Comparison of ENCODE assay signal across 19 cellular contexts in the genomic region with DNA sequence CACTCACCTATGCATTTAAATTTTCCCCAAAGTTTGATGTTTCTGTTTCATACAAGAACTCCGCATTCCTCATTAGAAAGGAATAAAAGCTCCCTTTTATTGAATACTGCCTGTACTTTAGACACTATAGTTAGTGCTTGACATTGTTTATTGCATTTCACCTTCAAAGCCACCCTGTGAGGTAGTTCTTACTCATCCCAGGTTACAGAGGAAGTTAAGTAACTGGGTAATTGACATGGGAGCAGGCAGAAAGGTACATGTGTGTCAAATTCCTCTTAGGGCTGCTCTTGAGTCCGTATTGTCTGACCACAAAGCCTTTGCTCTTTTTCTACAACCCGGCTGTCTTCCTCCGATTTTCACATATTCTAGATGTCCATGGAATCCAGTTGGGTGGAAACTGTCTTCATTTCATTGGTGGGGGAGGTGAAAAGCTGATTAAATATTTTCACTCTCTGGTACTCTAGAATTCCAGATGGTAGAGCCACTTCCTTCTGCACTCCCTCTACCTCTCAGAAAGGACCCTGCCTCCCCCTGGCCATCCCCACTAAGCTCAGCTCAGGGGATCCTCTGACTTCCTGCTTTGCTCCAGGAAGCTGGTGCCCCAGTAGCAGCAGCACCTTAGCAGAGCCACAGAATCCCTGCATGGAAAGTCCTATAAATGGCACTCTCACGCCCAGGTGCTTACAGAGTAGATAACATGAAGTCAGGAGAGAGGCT.
A peak's percentile ranks its signal among the peaks of the same experiment; 100 is the strongest.
DNase-seq lines count a peak whose midpoint lies in the region; ATAC-seq, FAIRE-seq and TF ChIP-seq lines count a peak whose summit lies in the region.
"Had no signal": no experiment of that assay in that cellular context is flagged by ENCODE, and none has a peak within 500 bp of the region (broad histone marks: within the 10 kb centered on the region; RNA-seq: fewer than 3 reads in every experiment).

No MANE protein-coding gene starts in this region.

- no peaks in the 10 kb centered on the region for H3K9me2 ChIP-seq in neural cell (ENCODE audit: insufficient read depth, low read length)

- H3K27me3 Mint-ChIP-seq in HFFc6 (ENCODE audit: insufficient read depth), result no peaks in the 10 kb centered on the region; the same call in 1 of the 2 replicates

- TF ChIP-seq RAD21 in neural cell (conservative IDR thresholded peaks at IDR 0.05), result no peak

- H3F3A ChIP-seq in neural cell (ENCODE audit: insufficient read depth, low read length, poor library complexity, severe bottlenecking), result no peaks in the 10 kb centered on the region

- H4K20me1 ChIP-seq in neural cell (ENCODE audit: insufficient read depth), result no peaks in the 10 kb centered on the region

- peak; percentile 15 for DNase-seq in NCI-H146 (lab: John Stamatoyannopoulos, UW)
- no peak for DNase-seq in NCI-H146 treated with DMSO at 0.1 percent for 48 hours (lab: John Stamatoyannopoulos, UW; ENCODE audit: unreplicated experiment)
- no peak for DNase-seq in RWPE2 (ENCODE audit: low spot score)
- peak; percentile 56 for DNase-seq in bronchial epithelial cell (ENCODE audit: low read depth)
- no peak for DNase-seq in stimulated activated CD4-positive, alpha-beta T cell treated with anti-CD3 and anti-CD28 coated beads, Interleukin-12 subunit alpha, Interleukin-12 subunit beta, amount 100 ng/mL, for 4 hours
- no peak for DNase-seq in HFFc6
- DNase-seq: CD8-positive, alpha-beta T cell; DMS153; DMS79 treated with DMSO at 0.1 percent for 48 hours; EL; H7 had no signal

- TF ChIP-seq CTCF in RWPE2 (IDR thresholded peaks at IDR 0.05; ENCODE audit: poor library complexity, severe bottlenecking) (no peak), bronchial epithelial cell (IDR thresholded peaks at IDR 0.05; ENCODE audit: insufficient read depth, low read length, severe bottlenecking) (no peak), neural cell (IDR thresholded peaks at IDR 0.05; ENCODE audit: poor library complexity, severe bottlenecking) (no peak), HFFc6 (IDR thresholded peaks at IDR 0.05) (no peak)

- H3K27ac ChIP-seq in RWPE2 (ENCODE audit: poor library complexity, severe bottlenecking) (no peak overlapping the region), neural cell (ENCODE audit: low read length) (peak overlapping the region; percentile 37)
- H3K27ac ChIP-seq: 22Rv1 had no signal

- no peak for TF ChIP-seq EP300 in neural cell (conservative IDR thresholded peaks at IDR 0.05; ENCODE audit: poor library complexity, severe bottlenecking)

- H3K27me3 ChIP-seq in RWPE2 (ENCODE audit: insufficient read depth, poor library complexity, severe bottlenecking), result no peaks in the 10 kb centered on the region
- no peaks in the 10 kb centered on the region for H3K27me3 ChIP-seq in bronchial epithelial cell (ENCODE audit: control insufficient read depth, insufficient read depth, low read length)
- no peaks in the 10 kb centered on the region for H3K27me3 ChIP-seq in neural cell (ENCODE audit: insufficient read depth, low read depth, low read length)

- no peak overlapping the region for H3K27ac Mint-ChIP-seq in HFFc6
- H3K27ac Mint-ChIP-seq: CD14-positive monocyte; CD8-positive, alpha-beta T cell; GM23338 had no signal

- no peaks in the 10 kb centered on the region for H3K9me3 ChIP-seq in RWPE2 (ENCODE audit: severe bottlenecking)
- H3K9me3 ChIP-seq in neural cell (ENCODE audit: low read length), result no peaks in the 10 kb centered on the region

- H3K4me1 Mint-ChIP-seq in HFFc6 (ENCODE audit: low read depth), result no peaks in the 10 kb centered on the region
- H3K4me1 Mint-ChIP-seq: CD14-positive monocyte, GM23338 had no signal

- peaks cover 34% of the 10 kb centered on the region for H3K9me3 Mint-ChIP-seq in HFFc6
- H3K9me3 Mint-ChIP-seq: CD8-positive, alpha-beta T cell; GM23338 had no signal

- H2AFZ ChIP-seq in neural cell (ENCODE audit: low read depth, low read length), result no peak overlapping the region
- H2AFZ ChIP-seq: GM23338 had no signal

- no peak overlapping the region for H3K4me3 Mint-ChIP-seq in HFFc6
- H3K4me3 Mint-ChIP-seq: CD14-positive monocyte; CD8-positive, alpha-beta T cell; GM23338 had no signal

- no peak for FAIRE-seq in bronchial epithelial cell (lab: Jason Lieb, UNC)
- FAIRE-seq: D721Med, G401.6, GM12891 had no signal

- 0 out of 2 replicates have a peak, but pooled peaks cover 5% of the 10 kb centered on the region for H3K36me3 Mint-ChIP-seq in HFFc6 (ENCODE audit: low read depth)
- H3K36me3 Mint-ChIP-seq: CD14-positive monocyte; CD8-positive, alpha-beta T cell had no signal

- H3K9ac ChIP-seq in neural cell (ENCODE audit: low read length), result no peak overlapping the region

- H3K79me2 ChIP-seq in neural cell (replicated peaks; ENCODE audit: insufficient read depth, low read length), result no peaks in the 10 kb centered on the region

- ATAC-seq in RWPE2 (ENCODE audit: low read depth) (peak; percentile 92), HG02798 (IDR thresholded peaks at IDR 0.05; ENCODE audit: poor library complexity, unreplicated experiment) (no peak)
- ATAC-seq: CD8-positive, alpha-beta T cell; GM23338 had no signal

- H3K36me3 ChIP-seq in RWPE2 (ENCODE audit: low read depth), result no peaks in the 10 kb centered on the region
- no peaks in the 10 kb centered on the region for H3K36me3 ChIP-seq in bronchial epithelial cell (ENCODE audit: control insufficient read depth, insufficient read depth, low read length)
- no peaks in the 10 kb centered on the region for H3K36me3 ChIP-seq in neural cell (ENCODE audit: insufficient read depth, low read length)

- no peak overlapping the region for H3K4me2 ChIP-seq in neural cell (ENCODE audit: low read length)
- H3K4me2 ChIP-seq: GM23338 had no signal

- H3K4me1 ChIP-seq in RWPE2 (ENCODE audit: insufficient read depth, poor library complexity, severe bottlenecking), result no peaks in the 10 kb centered on the region

- H3K4me3 ChIP-seq in RWPE2 (ENCODE audit: severe bottlenecking), result no peak overlapping the region
- no peak overlapping the region for H3K4me3 ChIP-seq in bronchial epithelial cell (ENCODE audit: low read depth, low read length)
- no peak overlapping the region for H3K4me3 ChIP-seq in neural cell (ENCODE audit: low read length)
- H3K4me3 ChIP-seq: GM23338 had no signal

TF ChIP-seq in neural cell, 6 proteins besides CTCF, POLR2A, EP300 and RAD21:
- TF ChIP-seq TAF1 (IDR thresholded peaks at IDR 0.05; ENCODE audit: low read depth) (no peak), REST (IDR thresholded peaks at IDR 0.05; ENCODE audit: borderline replicate concordance) (no peak), MXI1 (conservative IDR thresholded peaks at IDR 0.05; ENCODE audit: poor library complexity, severe bottlenecking) (no peak), EZH2 (IDR thresholded peaks at IDR 0.05; ENCODE audit: borderline replicate concordance, insufficient read depth, low read length, poor library complexity, severe bottlenecking) (no peak), SMC3 (conservative IDR thresholded peaks at IDR 0.05; ENCODE audit: poor library complexity) (no peak), POLR2AphosphoS5 (IDR thresholded peaks at IDR 0.05) (no peak)

Comparison
In these comparisons a context has a peak if more than half of its experiments do, and no peak if none do; other contexts are left out.
1. DNase-seq: peak in NCI-H146 (single experiment) and bronchial epithelial cell (single experiment); none in NCI-H146 treated with DMSO at 0.1 percent for 48 hours (single experiment), RWPE2 (single experiment), stimulated activated CD4-positive, alpha-beta T cell treated with anti-CD3 and anti-CD28 coated beads, Interleukin-12 subunit alpha, Interleukin-12 subunit beta, amount 100 ng/mL, for 4 hours (single experiment) and HFFc6 (single experiment).